ENCODE assay signal across 29 cellular contexts in genomic region chr15:81500081-81500480, GRCh38.
"Had no signal": no experiment of that assay in that cellular context is flagged by ENCODE, and none has a peak within 500 bp of the region (broad histone marks: within the 10 kb centered on the region; RNA-seq: fewer than 3 reads in every experiment).

No MANE protein-coding gene starts in this region.

- H3K27me3 Mint-ChIP-seq: dendritic cell treated with granulocyte-macrophage colony-stimulating factor and Interleukin-4, amounts not matched to agents 40 ng/mL and 50 ng/mL, for 4 days had no signal

- H3K4me1 Mint-ChIP-seq: endodermal cell had no signal

- H3K9me3 ChIP-seq: colonic mucosa, esophagus muscularis mucosa, esophagus squamous epithelium, gastrocnemius medialis, gastroesophageal sphincter, heart left ventricle, heart right ventricle had no signal

- H3K27ac ChIP-seq: colonic mucosa, coronary artery, dorsolateral prefrontal cortex, epithelial cell of prostate, esophagus muscularis mucosa, esophagus squamous epithelium, foreskin keratinocyte, gastrocnemius medialis, gastroesophageal sphincter, heart left ventricle, heart right ventricle had no signal

- FAIRE-seq: colon, endometrium, endothelial cell of umbilical vein, frontal cortex had no signal

- H3K9me3 Mint-ChIP-seq: dendritic cell treated with granulocyte-macrophage colony-stimulating factor and Interleukin-4, amounts not matched to agents 40 ng/mL and 50 ng/mL, for 4 days; effector memory CD8-positive, alpha-beta T cell; endodermal cell had no signal

- H3K27ac Mint-ChIP-seq: dendritic cell treated with granulocyte-macrophage colony-stimulating factor and Interleukin-4, amounts not matched to agents 40 ng/mL and 50 ng/mL, for 4 days; effector memory CD8-positive, alpha-beta T cell; endodermal cell had no signal

- H3K27me3 ChIP-seq: colonic mucosa, esophagus muscularis mucosa, foreskin keratinocyte, gastrocnemius medialis, gastroesophageal sphincter had no signal

- ATAC-seq: effector memory CD8-positive, alpha-beta T cell; esophagus mucosa; foreskin keratinocyte; gastrocnemius medialis; gastroesophageal sphincter; heart left ventricle; heart right ventricle had no signal

- DNase-seq: colonic mucosa; cortex of kidney; dermis blood vessel endothelial cell; dorsolateral prefrontal cortex; effector CD4-positive, alpha-beta T cell; effector CD8-positive, alpha-beta T cell; effector memory CD4-positive, alpha-beta T cell; effector memory CD8-positive, alpha-beta T cell; endodermal cell; erythroblast; esophagus squamous epithelium; foreskin fibroblast; foreskin keratinocyte; foreskin melanocyte; gastrocnemius medialis; glutamatergic neuron; head of caudate nucleus; heart left ventricle; heart right ventricle had no signal

- H3K4me3 Mint-ChIP-seq: dendritic cell treated with granulocyte-macrophage colony-stimulating factor and Interleukin-4, amounts not matched to agents 40 ng/mL and 50 ng/mL, for 4 days; effector memory CD8-positive, alpha-beta T cell; endodermal cell had no signal

- H3K4me3 ChIP-seq: colonic mucosa, coronary artery, dorsolateral prefrontal cortex, esophagus muscularis mucosa, esophagus squamous epithelium, gastrocnemius medialis, gastroesophageal sphincter, heart left ventricle, heart right ventricle had no signal

- H3K4me1 ChIP-seq: colonic mucosa, esophagus muscularis mucosa, esophagus squamous epithelium, gastrocnemius medialis, gastroesophageal sphincter, heart left ventricle, heart right ventricle had no signal

- H3K36me3 ChIP-seq: colonic mucosa, esophagus muscularis mucosa, esophagus squamous epithelium, gastrocnemius medialis, gastroesophageal sphincter, heart left ventricle, heart right ventricle had no signal
